1 cellular context compared by ENCODE assay signal in genomic region chr1:37455516-37455915, GRCh38.
TF ChIP-seq lines count a peak whose summit lies in the region.

No MANE protein-coding gene starts in this region.

TF ChIP-seq in K562, 482 proteins besides CTCF, POLR2A, EP300 and RAD21:
- TF ChIP-seq PTTG1 (tag; IDR thresholded peaks at IDR 0.05; ENCODE audit: low read depth) (no peak), HMBOX1 (IDR thresholded peaks at IDR 0.05) (no peak), HDGF (IDR thresholded peaks at IDR 0.05) (no peak), MECOM (CRISPR knock-in tag; IDR thresholded peaks at IDR 0.05) (no peak), ZNF3 (CRISPR knock-in tag; IDR thresholded peaks at IDR 0.05) (no peak), ADNP (tag; IDR thresholded peaks at IDR 0.05) (no peak), FOXJ2 (tag; IDR thresholded peaks at IDR 0.05) (no peak)
- TF ChIP-seq, protein P1, sequence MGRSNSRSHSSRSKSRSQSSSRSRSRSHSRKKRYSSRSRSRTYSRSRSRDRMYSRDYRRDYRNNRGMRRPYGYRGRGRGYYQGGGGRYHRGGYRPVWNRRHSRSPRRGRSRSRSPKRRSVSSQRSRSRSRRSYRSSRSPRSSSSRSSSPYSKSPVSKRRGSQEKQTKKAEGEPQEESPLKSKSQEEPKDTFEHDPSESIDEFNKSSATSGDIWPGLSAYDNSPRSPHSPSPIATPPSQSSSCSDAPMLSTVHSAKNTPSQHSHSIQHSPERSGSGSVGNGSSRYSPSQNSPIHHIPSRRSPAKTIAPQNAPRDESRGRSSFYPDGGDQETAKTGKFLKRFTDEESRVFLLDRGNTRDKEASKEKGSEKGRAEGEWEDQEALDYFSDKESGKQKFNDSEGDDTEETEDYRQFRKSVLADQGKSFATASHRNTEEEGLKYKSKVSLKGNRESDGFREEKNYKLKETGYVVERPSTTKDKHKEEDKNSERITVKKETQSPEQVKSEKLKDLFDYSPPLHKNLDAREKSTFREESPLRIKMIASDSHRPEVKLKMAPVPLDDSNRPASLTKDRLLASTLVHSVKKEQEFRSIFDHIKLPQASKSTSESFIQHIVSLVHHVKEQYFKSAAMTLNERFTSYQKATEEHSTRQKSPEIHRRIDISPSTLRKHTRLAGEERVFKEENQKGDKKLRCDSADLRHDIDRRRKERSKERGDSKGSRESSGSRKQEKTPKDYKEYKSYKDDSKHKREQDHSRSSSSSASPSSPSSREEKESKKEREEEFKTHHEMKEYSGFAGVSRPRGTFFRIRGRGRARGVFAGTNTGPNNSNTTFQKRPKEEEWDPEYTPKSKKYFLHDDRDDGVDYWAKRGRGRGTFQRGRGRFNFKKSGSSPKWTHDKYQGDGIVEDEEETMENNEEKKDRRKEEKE (IDR thresholded peaks at IDR 0.05; ENCODE audit: borderline replicate concordance in 1 of 2, control insufficient read depth in 1 of 2, low read depth in 2 of 2, low read length in 1 of 2) = no peak
- TF ChIP-seq, protein P2, sequence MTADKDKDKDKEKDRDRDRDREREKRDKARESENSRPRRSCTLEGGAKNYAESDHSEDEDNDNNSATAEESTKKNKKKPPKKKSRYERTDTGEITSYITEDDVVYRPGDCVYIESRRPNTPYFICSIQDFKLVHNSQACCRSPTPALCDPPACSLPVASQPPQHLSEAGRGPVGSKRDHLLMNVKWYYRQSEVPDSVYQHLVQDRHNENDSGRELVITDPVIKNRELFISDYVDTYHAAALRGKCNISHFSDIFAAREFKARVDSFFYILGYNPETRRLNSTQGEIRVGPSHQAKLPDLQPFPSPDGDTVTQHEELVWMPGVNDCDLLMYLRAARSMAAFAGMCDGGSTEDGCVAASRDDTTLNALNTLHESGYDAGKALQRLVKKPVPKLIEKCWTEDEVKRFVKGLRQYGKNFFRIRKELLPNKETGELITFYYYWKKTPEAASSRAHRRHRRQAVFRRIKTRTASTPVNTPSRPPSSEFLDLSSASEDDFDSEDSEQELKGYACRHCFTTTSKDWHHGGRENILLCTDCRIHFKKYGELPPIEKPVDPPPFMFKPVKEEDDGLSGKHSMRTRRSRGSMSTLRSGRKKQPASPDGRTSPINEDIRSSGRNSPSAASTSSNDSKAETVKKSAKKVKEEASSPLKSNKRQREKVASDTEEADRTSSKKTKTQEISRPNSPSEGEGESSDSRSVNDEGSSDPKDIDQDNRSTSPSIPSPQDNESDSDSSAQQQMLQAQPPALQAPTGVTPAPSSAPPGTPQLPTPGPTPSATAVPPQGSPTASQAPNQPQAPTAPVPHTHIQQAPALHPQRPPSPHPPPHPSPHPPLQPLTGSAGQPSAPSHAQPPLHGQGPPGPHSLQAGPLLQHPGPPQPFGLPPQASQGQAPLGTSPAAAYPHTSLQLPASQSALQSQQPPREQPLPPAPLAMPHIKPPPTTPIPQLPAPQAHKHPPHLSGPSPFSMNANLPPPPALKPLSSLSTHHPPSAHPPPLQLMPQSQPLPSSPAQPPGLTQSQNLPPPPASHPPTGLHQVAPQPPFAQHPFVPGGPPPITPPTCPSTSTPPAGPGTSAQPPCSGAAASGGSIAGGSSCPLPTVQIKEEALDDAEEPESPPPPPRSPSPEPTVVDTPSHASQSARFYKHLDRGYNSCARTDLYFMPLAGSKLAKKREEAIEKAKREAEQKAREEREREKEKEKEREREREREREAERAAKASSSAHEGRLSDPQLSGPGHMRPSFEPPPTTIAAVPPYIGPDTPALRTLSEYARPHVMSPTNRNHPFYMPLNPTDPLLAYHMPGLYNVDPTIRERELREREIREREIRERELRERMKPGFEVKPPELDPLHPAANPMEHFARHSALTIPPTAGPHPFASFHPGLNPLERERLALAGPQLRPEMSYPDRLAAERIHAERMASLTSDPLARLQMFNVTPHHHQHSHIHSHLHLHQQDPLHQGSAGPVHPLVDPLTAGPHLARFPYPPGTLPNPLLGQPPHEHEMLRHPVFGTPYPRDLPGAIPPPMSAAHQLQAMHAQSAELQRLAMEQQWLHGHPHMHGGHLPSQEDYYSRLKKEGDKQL (CRISPR knock-in tag; IDR thresholded peaks at IDR 0.05; ENCODE audit: borderline replicate concordance) = no peak
